22 cellular contexts compared by ENCODE assay signal in the genomic region with DNA sequence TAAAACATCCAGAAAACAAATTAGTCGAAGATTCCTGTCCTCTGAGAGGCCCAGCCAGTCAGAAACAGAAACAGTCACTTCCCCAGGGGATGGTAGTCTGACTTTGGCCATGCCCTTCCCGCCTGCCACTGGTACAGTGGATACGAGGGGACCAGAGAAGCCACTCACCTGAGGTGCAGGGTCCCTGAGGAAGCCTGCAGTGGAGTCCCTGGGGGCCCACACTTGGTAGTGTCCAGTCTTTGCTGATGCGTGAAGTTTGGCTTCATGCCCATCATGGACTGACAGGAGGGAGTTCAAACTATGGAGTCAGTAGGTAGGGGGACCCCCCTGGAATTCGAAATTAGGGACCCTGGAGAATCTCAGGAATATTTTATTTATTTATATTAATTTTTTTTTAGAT.
DNase-seq lines count a peak whose midpoint lies in the region; TF ChIP-seq lines count a peak whose summit lies in the region.
"Had no signal": no experiment of that assay in that cellular context is flagged by ENCODE, and none has a peak within 500 bp of the region (broad histone marks: within the 10 kb centered on the region; RNA-seq: fewer than 3 reads in every experiment).

No MANE protein-coding gene starts in this region.

- 80 to 93% methylated on average over 3 to 4 of the region's 5 CpGs for WGBS in endodermal cell (ENCODE audit: insufficient coverage in 1 of 2, insufficient read length in 1 of 2), 2 experiments
- no CpG with 5 or more reads among the region's 5 CpGs for WGBS in neuronal stem cell (ENCODE audit: extremely low coverage in 2 of 2, insufficient read length in 2 of 2, insufficient replicate concordance in 1 of 2), 2 donors

- H3K4me1 ChIP-seq in endodermal cell (ENCODE audit: control insufficient read depth, insufficient read depth, low read length): no peaks in the 10 kb centered on the region
- no peaks in the 10 kb centered on the region for H3K4me1 ChIP-seq in neuronal stem cell (ENCODE audit: control insufficient read depth in 2 of 2, insufficient read depth in 1 of 2, low read depth in 1 of 2, low read length in 2 of 2)
- H3K4me1 ChIP-seq: A549; BE2C; BLaER1 treated with 17β-estradiol and CSF1 and Interleukin-3, amounts not matched to agents 10 nM and 100 nM had no signal

- H4K91ac ChIP-seq in neuronal stem cell (ENCODE audit: low read depth, low read length, poor library complexity): no peak overlapping the region

- no peak overlapping the region for H3K14ac ChIP-seq in neuronal stem cell (ENCODE audit: low read length)

- TF ChIP-seq CTCF in endodermal cell (conservative IDR thresholded peaks at IDR 0.05): no peak

- peak overlapping the region; percentile 59 for H3K18ac ChIP-seq in neuronal stem cell (ENCODE audit: low read length)

- H3K27me3 Mint-ChIP-seq in activated CD4-positive, alpha-beta memory T cell treated with anti-CD3 and anti-CD28 coated beads for 36 hours: peaks cover 2% of the 10 kb centered on the region
- H3K27me3 Mint-ChIP-seq in activated CD4-positive, alpha-beta memory T cell treated with anti-CD3 and anti-CD28 coated beads, Interleukin-2, amount 10 ng/mL, durations not matched to agents 7 days and 5 days: peaks cover 15% of the 10 kb centered on the region
- peaks cover 8% of the 10 kb centered on the region for H3K27me3 Mint-ChIP-seq in endodermal cell (ENCODE audit: insufficient read depth)
- H3K27me3 Mint-ChIP-seq in T-helper 2 cell treated with Interferon-gamma antibody and Interleukin-4, amounts not matched to agents 5 μg/mL and 100 μg/mL, for 36 hours (ENCODE audit: low read depth): peaks cover 8% of the 10 kb centered on the region

- CTCF ChIA-PET in activated CD4-positive, alpha-beta memory T cell treated with anti-CD3 and anti-CD28 coated beads for 36 hours (lab: Charles Lee): no interaction called here
- CTCF ChIA-PET in activated CD4-positive, alpha-beta memory T cell treated with anti-CD3 and anti-CD28 coated beads, Interleukin-2, amount 10 ng/mL, durations not matched to agents 7 days and 5 days (lab: Charles Lee): no interaction called here

- H3K79me1 ChIP-seq in neuronal stem cell (ENCODE audit: low read depth, low read length): no peaks in the 10 kb centered on the region

- no peak overlapping the region for H2BK120ac ChIP-seq in neuronal stem cell (ENCODE audit: low read depth, low read length)

- peaks cover under 1% of the 10 kb centered on the region for H3K9me3 Mint-ChIP-seq in activated CD4-positive, alpha-beta memory T cell treated with anti-CD3 and anti-CD28 coated beads for 36 hours
- no peaks in the 10 kb centered on the region for H3K9me3 Mint-ChIP-seq in activated CD4-positive, alpha-beta memory T cell treated with anti-CD3 and anti-CD28 coated beads, Interleukin-2, amount 10 ng/mL, durations not matched to agents 7 days and 5 days
- peaks cover 1% of the 10 kb centered on the region for H3K9me3 Mint-ChIP-seq in endodermal cell
- peaks cover under 1% of the 10 kb centered on the region for H3K9me3 Mint-ChIP-seq in T-helper 2 cell treated with Interferon-gamma antibody and Interleukin-4, amounts not matched to agents 5 μg/mL and 100 μg/mL, for 36 hours
- H3K9me3 Mint-ChIP-seq: CD4-positive, alpha-beta T cell had no signal

- intact Hi-C loops in activated CD4-positive, alpha-beta memory T cell treated with anti-CD3 and anti-CD28 coated beads for 36 hours (cut with micrococcal nuclease): no loop called here

- no peak overlapping the region for H2BK12ac ChIP-seq in neuronal stem cell (ENCODE audit: low read length)

- H3K9ac ChIP-seq in endodermal cell (ENCODE audit: extremely low read depth, low read length, poor library complexity, severe bottlenecking) (no peak overlapping the region), neuronal stem cell (ENCODE audit: low read depth, low read length, poor library complexity) (no peak overlapping the region)
- H3K9ac ChIP-seq: BLaER1 treated with 17β-estradiol and CSF1 and Interleukin-3, amounts not matched to agents 10 nM and 100 nM; GM23248 had no signal

- no peaks in the 10 kb centered on the region for H3K36me3 Mint-ChIP-seq in activated CD4-positive, alpha-beta memory T cell treated with anti-CD3 and anti-CD28 coated beads for 36 hours
- H3K36me3 Mint-ChIP-seq in activated CD4-positive, alpha-beta memory T cell treated with anti-CD3 and anti-CD28 coated beads, Interleukin-2, amount 10 ng/mL, durations not matched to agents 7 days and 5 days (ENCODE audit: low read depth): no peaks in the 10 kb centered on the region
- no peaks in the 10 kb centered on the region for H3K36me3 Mint-ChIP-seq in endodermal cell (ENCODE audit: low read depth)
- no peaks in the 10 kb centered on the region for H3K36me3 Mint-ChIP-seq in T-helper 2 cell treated with Interferon-gamma antibody and Interleukin-4, amounts not matched to agents 5 μg/mL and 100 μg/mL, for 36 hours (ENCODE audit: low read depth)
- H3K36me3 Mint-ChIP-seq: CD14-positive monocyte had no signal

- H3K27ac Mint-ChIP-seq in activated CD4-positive, alpha-beta memory T cell treated with anti-CD3 and anti-CD28 coated beads for 36 hours: no peak overlapping the region
- H3K27ac Mint-ChIP-seq in activated CD4-positive, alpha-beta memory T cell treated with anti-CD3 and anti-CD28 coated beads, Interleukin-2, amount 10 ng/mL, durations not matched to agents 7 days and 5 days: no peak overlapping the region
- H3K27ac Mint-ChIP-seq in endodermal cell: no peak overlapping the region
- no peak overlapping the region for H3K27ac Mint-ChIP-seq in T-helper 2 cell treated with Interferon-gamma antibody and Interleukin-4, amounts not matched to agents 5 μg/mL and 100 μg/mL, for 36 hours
- H3K27ac Mint-ChIP-seq: CD14-positive monocyte; CD4-positive, alpha-beta T cell had no signal

- H4K8ac ChIP-seq in neuronal stem cell (ENCODE audit: low read depth, low read length): no peak overlapping the region

- H3K36me3 ChIP-seq in endodermal cell (ENCODE audit: control insufficient read depth, insufficient read depth, low read length) (no peaks in the 10 kb centered on the region), neuronal stem cell (replicated peaks in 1 of 2; ENCODE audit: control insufficient read depth in 2 of 2, insufficient read depth in 2 of 2, low read length in 2 of 2) (no peaks in the 10 kb centered on the region)
- H3K36me3 ChIP-seq: BE2C; BLaER1 treated with 17β-estradiol and CSF1 and Interleukin-3, amounts not matched to agents 10 nM and 100 nM had no signal

- H3K4me1 Mint-ChIP-seq in activated CD4-positive, alpha-beta memory T cell treated with anti-CD3 and anti-CD28 coated beads for 36 hours (ENCODE audit: low read depth): no peaks in the 10 kb centered on the region
- H3K4me1 Mint-ChIP-seq in activated CD4-positive, alpha-beta memory T cell treated with anti-CD3 and anti-CD28 coated beads, Interleukin-2, amount 10 ng/mL, durations not matched to agents 7 days and 5 days: no peaks in the 10 kb centered on the region
- no peaks in the 10 kb centered on the region for H3K4me1 Mint-ChIP-seq in endodermal cell
- no peaks in the 10 kb centered on the region for H3K4me1 Mint-ChIP-seq in T-helper 2 cell treated with Interferon-gamma antibody and Interleukin-4, amounts not matched to agents 5 μg/mL and 100 μg/mL, for 36 hours (ENCODE audit: low read depth)
- H3K4me1 Mint-ChIP-seq: CD14-positive monocyte had no signal

- H3K4me3 ChIP-seq in endodermal cell (ENCODE audit: low read length): no peak overlapping the region
- no peak overlapping the region for H3K4me3 ChIP-seq in neuronal stem cell (ENCODE audit: low read length in 2 of 2)
- H3K4me3 ChIP-seq: A549; BLaER1 treated with 17β-estradiol and CSF1 and Interleukin-3, amounts not matched to agents 10 nM and 100 nM; GM12878; GM23248 had no signal

- H3K9me3 ChIP-seq in endodermal cell (ENCODE audit: control insufficient read depth, low read length): no peaks in the 10 kb centered on the region
- no peaks in the 10 kb centered on the region for H3K9me3 ChIP-seq in neuronal stem cell (replicated peaks in 1 of 2; ENCODE audit: control insufficient read depth in 2 of 2, insufficient read depth in 1 of 2, low read depth in 1 of 2, low read length in 2 of 2)
- H3K9me3 ChIP-seq: A549, BE2C had no signal

- POLR2A ChIA-PET in activated CD4-positive, alpha-beta memory T cell treated with anti-CD3 and anti-CD28 coated beads for 36 hours (lab: Charles Lee): no interaction called here
- POLR2A ChIA-PET in activated CD4-positive, alpha-beta memory T cell treated with anti-CD3 and anti-CD28 coated beads, Interleukin-2, amount 10 ng/mL, durations not matched to agents 7 days and 5 days (lab: Charles Lee): no interaction called here

- no peak overlapping the region for H2AFZ ChIP-seq in neuronal stem cell (ENCODE audit: low read length)
- H2AFZ ChIP-seq: GM23248 had no signal

- H3K4me2 ChIP-seq in neuronal stem cell (ENCODE audit: insufficient read depth, low read length, poor library complexity, severe bottlenecking): no peak overlapping the region
- H3K4me2 ChIP-seq: A549; BLaER1 treated with 17β-estradiol and CSF1 and Interleukin-3, amounts not matched to agents 10 nM and 100 nM had no signal

- H3K23ac ChIP-seq in neuronal stem cell (ENCODE audit: low read depth, low read length, poor library complexity): no peak overlapping the region

- H3K27me3 ChIP-seq in endodermal cell (ENCODE audit: control insufficient read depth, insufficient read depth, low read length, poor library complexity, severe bottlenecking) (peaks cover 8% of the 10 kb centered on the region), neuronal stem cell (ENCODE audit: control insufficient read depth in 3 of 3, insufficient read depth in 3 of 3, low read depth in 1 of 3, low read length in 3 of 3) (peaks cover 0 to 29% (median 0%) of the 10 kb centered on the region in 3 experiments)
- H3K27me3 ChIP-seq: BE2C; BLaER1 treated with 17β-estradiol and CSF1 and Interleukin-3, amounts not matched to agents 10 nM and 100 nM had no signal

- H3K4me3 Mint-ChIP-seq in activated CD4-positive, alpha-beta memory T cell treated with anti-CD3 and anti-CD28 coated beads for 36 hours: no peak overlapping the region
- no peak overlapping the region for H3K4me3 Mint-ChIP-seq in activated CD4-positive, alpha-beta memory T cell treated with anti-CD3 and anti-CD28 coated beads, Interleukin-2, amount 10 ng/mL, durations not matched to agents 7 days and 5 days
- no peak overlapping the region for H3K4me3 Mint-ChIP-seq in endodermal cell
- H3K4me3 Mint-ChIP-seq in T-helper 2 cell treated with Interferon-gamma antibody and Interleukin-4, amounts not matched to agents 5 μg/mL and 100 μg/mL, for 36 hours: no peak overlapping the region
- H3K4me3 Mint-ChIP-seq: CD14-positive monocyte; CD4-positive, alpha-beta T cell had no signal

- H2AK5ac ChIP-seq in neuronal stem cell (ENCODE audit: low read depth, low read length): no peak overlapping the region

- H3K4ac ChIP-seq in neuronal stem cell (ENCODE audit: low read length): no peak overlapping the region

- DNase-seq in activated CD4-positive, alpha-beta memory T cell treated with anti-CD3 and anti-CD28 coated beads for 36 hours: peak; percentile 5
- DNase-seq in activated CD4-positive, alpha-beta memory T cell treated with anti-CD3 and anti-CD28 coated beads, Interleukin-2, amount 10 ng/mL, durations not matched to agents 7 days and 5 days: no peak
- DNase-seq in endodermal cell: peak; percentile 37
- DNase-seq in neuronal stem cell (ENCODE audit: low spot score): no peak
- DNase-seq in DMS79 treated with DMSO at 0.1 percent for 48 hours (lab: John Stamatoyannopoulos, UW): no peak
- no peak for DNase-seq in T-helper 2 cell treated with Interferon-gamma antibody and Interleukin-4, amounts not matched to agents 5 μg/mL and 100 μg/mL, for 36 hours (ENCODE audit: low spot score)
- no peak for DNase-seq in SKM-1 treated with dmso at 0.1 percent for 144 hours (lab: John Stamatoyannopoulos, UW; ENCODE audit: unreplicated experiment)
- DNase-seq: 8988T; ACHN; AML-193; BE2C; Calu3; CD4-positive, alpha-beta T cell; COR-L47; DMS53; DND-41; GM23248; HCEC 1CT had no signal

- H2BK5ac ChIP-seq in neuronal stem cell (ENCODE audit: low read length): no peak overlapping the region

- H3K27ac ChIP-seq in endodermal cell (ENCODE audit: low read depth, low read length) (no peak overlapping the region), neuronal stem cell (replicated peaks; ENCODE audit: low read length) (no peak overlapping the region)
- H3K27ac ChIP-seq: A549; BLaER1 treated with 17β-estradiol and CSF1 and Interleukin-3, amounts not matched to agents 10 nM and 100 nM; GM23248 had no signal

- no peak overlapping the region for H2BK15ac ChIP-seq in neuronal stem cell (ENCODE audit: low read length)

Comparison
In these comparisons a context has a peak if more than half of its experiments do, and no peak if none do; other contexts are left out.
1. DNase-seq: peak in activated CD4-positive, alpha-beta memory T cell treated with anti-CD3 and anti-CD28 coated beads for 36 hours (single experiment) and endodermal cell (single experiment); none in activated CD4-positive, alpha-beta memory T cell treated with anti-CD3 and anti-CD28 coated beads, Interleukin-2, amount 10 ng/mL, durations not matched to agents 7 days and 5 days (single experiment), neuronal stem cell (single experiment), DMS79 treated with DMSO at 0.1 percent for 48 hours (single experiment), T-helper 2 cell treated with Interferon-gamma antibody and Interleukin-4, amounts not matched to agents 5 μg/mL and 100 μg/mL, for 36 hours (single experiment) and SKM-1 treated with dmso at 0.1 percent for 144 hours (single experiment).